8 cellular contexts compared by ENCODE assay signal in genomic region chr1:8061210-8061609, GRCh38. TPM values are rescaled to one million over a fixed set of nuclear protein-coding genes. Genes with fewer than 3 reads are reported as not detected.
A peak's percentile ranks its signal among the peaks of the same experiment; 100 is the strongest.
DNase-seq lines count a peak whose midpoint lies in the region; ATAC-seq, FAIRE-seq and TF ChIP-seq lines count a peak whose summit lies in the region.

No MANE protein-coding gene starts in this region.

- H3K9me3 Mint-ChIP-seq in endothelial cell (ENCODE audit: unreplicated experiment) = no peaks in the 10 kb centered on the region

- H3K27me3 ChIP-seq in SJCRH30 = no peaks in the 10 kb centered on the region
- no peaks in the 10 kb centered on the region for H3K27me3 ChIP-seq in psoas muscle (ENCODE audit: insufficient read depth in 3 of 3, low read length in 2 of 3)

- no peaks in the 10 kb centered on the region for H3K36me3 Mint-ChIP-seq in endothelial cell (ENCODE audit: low read depth, unreplicated experiment)

- ATAC-seq in psoas muscle = peak in 3 of 4 donors; percentile 28 to 40 (median 37)

- DNase-seq in Daoy (ENCODE audit: low read depth) = peak; percentile 94
- peak; percentile 35 to 59 for DNase-seq in SJCRH30
- DNase-seq in fibroblast of the aortic adventitia (ENCODE audit: low read depth) = peak; percentile 96
- DNase-seq in psoas muscle = no peak
- no peak for DNase-seq in NCI-H1930 (lab: John Stamatoyannopoulos, UW)
- no peak for DNase-seq in GM12891 (ENCODE audit: insufficient read length, low spot score)
- DNase-seq in amygdala (lab: John Stamatoyannopoulos, UW) = no peak
- DNase-seq in endothelial cell (ENCODE audit: low spot score) = no peak

- TF ChIP-seq POLR2A in GM12891 (IDR thresholded peaks at IDR 0.05; ENCODE audit: low read depth, low read length) = no peak

- peaks cover 2% of the 10 kb centered on the region for H3K27me3 Mint-ChIP-seq in endothelial cell (ENCODE audit: unreplicated experiment)

- no peak overlapping the region for H3K27ac Mint-ChIP-seq in endothelial cell (ENCODE audit: unreplicated experiment)

- H3K27ac ChIP-seq in SJCRH30 (peak overlapping the region; percentile 45; the same call in 1 of the 2 replicates), psoas muscle (no peak overlapping the region)

- intact Hi-C loops in psoas muscle (cut with DNase I) = no loop called here

- TF ChIP-seq CTCF in fibroblast of the aortic adventitia (IDR thresholded peaks at IDR 0.05; ENCODE audit: insufficient read depth, low read length) (no peak), psoas muscle (IDR thresholded peaks at IDR 0.05) (no peak), endothelial cell (IDR thresholded peaks at IDR 0.05; ENCODE audit: unreplicated experiment) (no peak)

- FAIRE-seq in GM12891 (lab: Jason Lieb, UNC) = no peak

- H3K9me3 ChIP-seq in SJCRH30 (replicated peaks) (no peaks in the 10 kb centered on the region), psoas muscle (no peaks in the 10 kb centered on the region)

- H3K4me3 Mint-ChIP-seq in endothelial cell (ENCODE audit: unreplicated experiment) = no peak overlapping the region

- H3K4me3 ChIP-seq in SJCRH30 (no peak overlapping the region), fibroblast of the aortic adventitia (ENCODE audit: low read depth, low read length) (no peak overlapping the region), psoas muscle (no peak overlapping the region)

- no peaks in the 10 kb centered on the region for H3K4me1 Mint-ChIP-seq in endothelial cell (ENCODE audit: unreplicated experiment)

- H3K36me3 ChIP-seq in SJCRH30 = no peaks in the 10 kb centered on the region
- H3K36me3 ChIP-seq in psoas muscle (ENCODE audit: insufficient read depth in 1 of 2, low read depth in 1 of 2) = no peaks in the 10 kb centered on the region

- peaks cover 16% of the 10 kb centered on the region for H3K4me1 ChIP-seq in SJCRH30
- no peaks in the 10 kb centered on the region for H3K4me1 ChIP-seq in psoas muscle

TF ChIP-seq in GM12891, 5 proteins besides CTCF, POLR2A, EP300 and RAD21:
- TF ChIP-seq TAF1 (IDR thresholded peaks at IDR 0.05; ENCODE audit: low read depth, low read length) (no peak), POLR2AphosphoS5 (IDR thresholded peaks at IDR 0.05; ENCODE audit: low read depth, low read length) (no peak), POU2F2 (IDR thresholded peaks at IDR 0.05; ENCODE audit: low read depth, low read length) (no peak), SPI1 (IDR thresholded peaks at IDR 0.05; ENCODE audit: low read depth, low read length) (no peak), PAX5 (IDR thresholded peaks at IDR 0.05; ENCODE audit: insufficient read depth, low read length, severe bottlenecking) (no peak)

RNA-seq across cellular contexts. Expression of gene ERRFI1, which starts 35.1 kb away (rescaled TPM):
- 81.0 and 95.0 TPM in 2 replicates for total RNA-seq in Daoy (2014; rRNA removed; shearing (Covaris generic))
- 197 and 220 TPM in 2 replicates for total RNA-seq in SJCRH30 (2014; rRNA removed; shearing (Covaris generic))
- total RNA-seq in fibroblast of the aortic adventitia (ENCODE audit: low replicate concordance) = 46.4 and 106 TPM in 2 replicates
- total RNA-seq in psoas muscle = 10 to 100 TPM; 23.2 to 76.2 (median 58.7) TPM
- polyA plus RNA-seq in psoas muscle = 10 to 100 TPM; 55.4 to 99.9 (median 94.9) TPM
- 3.6 TPM for polyA plus RNA-seq in GM12891 (2012; ENCODE audit: low read depth, missing spikeins)
- 16.5 TPM for total RNA-seq in endothelial cell (ENCODE audit: unreplicated experiment)

Comparison
In these comparisons a context has a peak if more than half of its experiments do, and no peak if none do; other contexts are left out.
1. DNase-seq: peak in Daoy (single experiment), SJCRH30 (2 of 2) and fibroblast of the aortic adventitia (single experiment); none in psoas muscle (0 of 2), NCI-H1930 (0 of 2), GM12891 (single experiment), amygdala (0 of 56) and endothelial cell (single experiment).